Comparison of ENCODE assay signal across 9 cellular contexts in the genomic region with DNA sequence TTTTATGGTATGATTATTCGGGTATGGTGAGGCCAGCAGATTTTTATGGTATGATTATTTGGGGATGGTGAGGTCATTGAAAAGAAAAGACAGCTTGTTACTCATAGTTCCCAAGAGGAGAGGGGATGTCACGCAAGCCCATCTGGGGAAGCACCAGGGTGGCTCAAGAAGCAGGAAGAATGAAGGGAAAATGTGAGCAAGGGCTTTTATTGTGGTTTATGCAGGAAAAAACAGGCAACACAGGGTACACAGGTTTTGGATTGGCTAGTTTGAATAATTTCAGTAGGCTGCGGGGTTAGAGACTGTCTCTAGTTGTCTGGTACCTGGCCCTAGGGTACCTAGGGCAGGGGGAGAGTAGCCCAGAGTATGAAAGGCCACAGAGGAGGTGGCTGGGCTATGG. TPM values are rescaled to one million over a fixed set of nuclear protein-coding genes. Genes with fewer than 3 reads are reported as not detected.
DNase-seq lines count a peak whose midpoint lies in the region; ATAC-seq and TF ChIP-seq lines count a peak whose summit lies in the region.
"Had no signal": no experiment of that assay in that cellular context is flagged by ENCODE, and none has a peak within 500 bp of the region (broad histone marks: within the 10 kb centered on the region; RNA-seq: fewer than 3 reads in every experiment).

No MANE protein-coding gene starts in this region.

- DNase-seq in AG09309 (ENCODE audit: low read depth) = peak; percentile 87
- DNase-seq in GM04503 (ENCODE audit: low read depth) = peak; percentile 76
- DNase-seq in activated naive CD4-positive, alpha-beta T cell treated with anti-CD3 and anti-CD28 coated beads, Interleukin-2, amount 50 U/mL, for 72 hours (ENCODE audit: low spot score in 2 of 2) = peak in 1 of 2 donors; percentile 28
- DNase-seq in kidney tubule cell (ENCODE audit: low spot score) = peak; percentile 65
- DNase-seq in D341Med (ENCODE audit: low spot score) = no peak
- no peak for DNase-seq in iPS-NIHi11 (ENCODE audit: low spot score)
- DNase-seq: NCI-H510A treated with DMSO at 0.1 percent for 48 hours had no signal

- H3K27ac Mint-ChIP-seq in activated naive CD4-positive, alpha-beta T cell treated with anti-CD3 and anti-CD28 coated beads, Interleukin-2, amount 50 U/mL, for 72 hours = peak overlapping the region; percentile 65 to 94

- H3K36me3 Mint-ChIP-seq in activated naive CD4-positive, alpha-beta T cell treated with anti-CD3 and anti-CD28 coated beads, Interleukin-2, amount 50 U/mL, for 72 hours = peaks cover 11 to 26% of the 10 kb centered on the region in 2 donors

- TF ChIP-seq CTCF in AG09309 (IDR thresholded peaks at IDR 0.05; ENCODE audit: control insufficient read depth, insufficient read depth, low read depth, low read length, missing control alignments) = no peak

- no peak overlapping the region for H3K4me3 ChIP-seq in AG09309 (ENCODE audit: control insufficient read depth, low read depth, low read length)

- H3K9me3 Mint-ChIP-seq in activated naive CD4-positive, alpha-beta T cell treated with anti-CD3 and anti-CD28 coated beads, Interleukin-2, amount 50 U/mL, for 72 hours = peaks cover 0 to 4% of the 10 kb centered on the region in 2 donors

- ATAC-seq in activated naive CD4-positive, alpha-beta T cell treated with anti-CD3 and anti-CD28 coated beads, Interleukin-2, amount 50 U/mL, for 72 hours = peak; percentile 90 to 91
- ATAC-seq in HG03097 (IDR thresholded peaks at IDR 0.05; ENCODE audit: low FRiP score, unreplicated experiment) (no peak), HG03439 (IDR thresholded peaks at IDR 0.05; ENCODE audit: unreplicated experiment) (no peak)

RNA-seq across cellular contexts. Expression of a gene that starts 26.8 kb away (rescaled TPM):
- 10 to 100 TPM in 1 of 2 donors, under 1 TPM in 1; 0.71 to 16.8 TPM for total RNA-seq in activated naive CD4-positive, alpha-beta T cell treated with anti-CD3 and anti-CD28 coated beads, Interleukin-2, amount 50 U/mL, for 72 hours

Comparison
In these comparisons a context has a peak if more than half of its experiments do, and no peak if none do; other contexts are left out.
1. DNase-seq: peak in AG09309 (single experiment), GM04503 (single experiment) and kidney tubule cell (single experiment); none in D341Med (single experiment) and iPS-NIHi11 (single experiment).
2. ATAC-seq: peak in activated naive CD4-positive, alpha-beta T cell treated with anti-CD3 and anti-CD28 coated beads, Interleukin-2, amount 50 U/mL, for 72 hours (2 of 2); none in HG03097 (single experiment) and HG03439 (single experiment).